In genomic region chr14:21476925-21477681, GRCh38 we compare ENCODE assay signal across 8 cellular contexts. TPM values are rescaled to one million over a fixed set of nuclear protein-coding genes. Genes with fewer than 3 reads are reported as not detected.
A peak's percentile ranks its signal among the peaks of the same experiment; 100 is the strongest.
DNase-seq lines count a peak whose midpoint lies in the region; ATAC-seq lines count a peak whose summit lies in the region.

Gene RAB2B, minus strand, starts transcription at chr14:21476959. Its CDS starts 87 bp downstream, at chr14:21476872.
Gene TOX4, plus strand, starts transcription at chr14:21477195. Its CDS starts 84 bp downstream, at chr14:21477279.

- H3K27me3 ChIP-seq in endocrine pancreas (ENCODE audit: control insufficient read depth, insufficient read depth, low read length): no peaks in the 10 kb centered on the region
- no peaks in the 10 kb centered on the region for H3K27me3 ChIP-seq in mesendoderm (ENCODE audit: insufficient read depth, low read length, poor library complexity)

- H3K79me2 ChIP-seq in mesendoderm (ENCODE audit: control insufficient read depth, insufficient read depth, low read length): peaks cover 12% of the 10 kb centered on the region

- peak within 1 kb of the TSS; percentile 30 for H3K27ac ChIP-seq in mesendoderm (ENCODE audit: low read depth, low read length)

- peak; percentile 99 for ATAC-seq in GM19467 (IDR thresholded peaks at IDR 0.05; ENCODE audit: unreplicated experiment)

- H3K4me1 ChIP-seq in endocrine pancreas (ENCODE audit: control insufficient read depth, insufficient read depth, low read length): peaks cover 9% of the 10 kb centered on the region
- H3K4me1 ChIP-seq in mesendoderm (ENCODE audit: control insufficient read depth, low read depth, low read length): no peaks in the 10 kb centered on the region

- H2AK5ac ChIP-seq in mesendoderm (ENCODE audit: low read length): no peak within 1 kb of the TSS

- no CpG with 5 or more reads among the region's 49 CpGs for WGBS in mesendoderm (ENCODE audit: extremely low coverage, insufficient coverage, low lambda C conversion rate)

- H2BK120ac ChIP-seq in mesendoderm (ENCODE audit: low read depth, low read length): no peak within 1 kb of the TSS

- H3K79me1 ChIP-seq in mesendoderm (ENCODE audit: low read length): peaks cover 3% of the 10 kb centered on the region

- H3K56ac ChIP-seq in mesendoderm (ENCODE audit: low read length): peak within 1 kb of the TSS; percentile 95

- no peaks in the 10 kb centered on the region for H3K36me3 ChIP-seq in endocrine pancreas (ENCODE audit: control insufficient read depth, insufficient read depth, low read length)
- H3K36me3 ChIP-seq in mesendoderm (ENCODE audit: control insufficient read depth, insufficient read depth, low read length): no peaks in the 10 kb centered on the region

- DNase-seq in COLO829 (ENCODE audit: low spot score) (peak; percentile 93), HS-5 (ENCODE audit: low read depth) (peak; percentile 92), mesendoderm (peak; percentile 100)
- peak; percentile 94 for DNase-seq in NK-92 treated with Interleukin-12 subunit alpha and Interleukin-12 subunit beta, amount 100 ng/mL, for 24 hours (lab: John Stamatoyannopoulos, UW)
- peak; percentile 67 to 84 (median 84) for DNase-seq in activated CD8-positive, alpha-beta memory T cell treated with anti-CD3 and anti-CD28 coated beads for 48 hours (ENCODE audit: low read depth in 2 of 3, low spot score in 2 of 3)
- peak; percentile 64 for DNase-seq in stimulated activated CD8-positive, alpha-beta memory T cell treated with anti-CD3 and anti-CD28 coated beads, Interleukin-15, amount 100 ng/mL, for 24 hours (ENCODE audit: low read depth)

- H3K9ac ChIP-seq in endocrine pancreas (ENCODE audit: control insufficient read depth, insufficient read depth, low read length) (peak within 1 kb of the TSS; percentile 94), mesendoderm (ENCODE audit: low read length) (peak within 1 kb of the TSS; percentile 92)

- H3K4ac ChIP-seq in mesendoderm (ENCODE audit: low read depth, low read length): no peak within 1 kb of the TSS

- H2BK15ac ChIP-seq in mesendoderm (replicated peaks; ENCODE audit: low read depth): no peak within 1 kb of the TSS

- no peak within 1 kb of the TSS for H4K8ac ChIP-seq in mesendoderm (ENCODE audit: low read depth, low read length)

- H3K4me2 ChIP-seq in mesendoderm (ENCODE audit: low read length): peak within 1 kb of the TSS; percentile 85

- no peak within 1 kb of the TSS for H3K23ac ChIP-seq in mesendoderm (ENCODE audit: low read length)

- peak within 1 kb of the TSS; percentile 62 for H3K18ac ChIP-seq in mesendoderm (ENCODE audit: low read length)

- no peak within 1 kb of the TSS for H2BK5ac ChIP-seq in mesendoderm (ENCODE audit: low read length)

- H3K4me3 ChIP-seq in endocrine pancreas (ENCODE audit: control insufficient read depth, insufficient read depth, low read length): peak within 1 kb of the TSS; percentile 99
- peak within 1 kb of the TSS; percentile 98 for H3K4me3 ChIP-seq in mesendoderm (ENCODE audit: low read length)

- no peaks in the 10 kb centered on the region for H3K9me3 ChIP-seq in endocrine pancreas (ENCODE audit: control insufficient read depth, low read length)

- H4K5ac ChIP-seq in mesendoderm (ENCODE audit: low read length): no peak within 1 kb of the TSS

RNA-seq across cellular contexts. Expression of gene RAB2B, which starts in this region (rescaled TPM):
- polyA plus RNA-seq in mesendoderm (2013, experiment 1 of 2): 12.2 TPM
- polyA plus RNA-seq in mesendoderm (2013, experiment 2 of 2): 12.8 TPM

RNA-seq across cellular contexts. Expression of gene TOX4, which starts in this region (rescaled TPM):
- 37.1 TPM for polyA plus RNA-seq in mesendoderm (2013, experiment 1 of 2)
- polyA plus RNA-seq in mesendoderm (2013, experiment 2 of 2): 39.4 TPM

Comparison
In these comparisons a context has a peak if more than half of its experiments do, and no peak if none do; other contexts are left out.
1. Peak in every context shown above with its lines: DNase-seq, ATAC-seq, H3K4me3 ChIP-seq and H3K27ac ChIP-seq.